Comparison of ENCODE assay signal across 8 cellular contexts in the genomic region with DNA sequence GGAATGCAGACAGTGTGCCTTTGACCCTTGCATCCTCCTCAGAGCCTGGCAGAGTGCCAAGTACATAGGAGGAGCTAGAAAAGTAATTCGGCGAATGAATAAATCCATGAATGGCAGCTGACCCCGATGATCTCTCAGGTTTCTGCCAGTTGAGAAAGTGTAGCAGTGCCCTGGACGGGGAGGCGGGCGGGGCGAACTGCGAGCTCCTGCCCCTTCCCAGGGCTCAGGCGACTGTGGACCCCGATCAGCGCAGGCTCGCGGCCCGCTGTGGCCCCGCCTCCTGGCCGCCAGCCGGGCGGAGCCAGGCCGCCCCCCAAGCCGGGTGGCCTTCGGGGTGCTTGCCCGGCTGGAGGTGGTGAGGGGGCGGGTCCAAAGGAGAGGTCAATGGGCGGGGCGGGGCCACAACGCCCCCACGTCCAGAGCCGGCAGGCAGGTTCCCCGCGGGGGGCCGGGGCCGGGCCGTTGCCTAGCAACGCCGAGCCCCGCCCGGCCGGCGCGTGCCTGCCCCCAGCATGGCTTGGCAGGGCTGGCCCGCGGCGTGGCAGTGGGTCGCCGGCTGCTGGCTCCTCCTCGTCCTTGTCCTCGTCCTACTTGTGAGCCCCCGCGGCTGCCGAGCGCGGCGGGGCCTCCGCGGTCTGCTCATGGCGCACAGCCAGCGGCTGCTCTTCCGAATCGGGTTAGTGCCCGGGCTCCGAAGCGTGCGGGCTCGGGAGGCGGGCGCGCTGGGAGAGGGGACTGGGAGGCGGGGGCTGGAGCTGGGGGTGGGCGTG. TPM values are rescaled to one million over a fixed set of nuclear protein-coding genes. Genes with fewer than 3 reads are reported as not detected.
A peak's percentile ranks its signal among the peaks of the same experiment; 100 is the strongest.
DNase-seq lines count a peak whose midpoint lies in the region; ATAC-seq, FAIRE-seq and TF ChIP-seq lines count a peak whose summit lies in the region.

No MANE protein-coding gene starts in this region.

- no peaks in the 10 kb centered on the region for H3K9me2 ChIP-seq in neural cell (ENCODE audit: insufficient read depth, low read length)

- FAIRE-seq in D721Med (lab: Jason Lieb, UNC) = no peak

- no peaks in the 10 kb centered on the region for H3K79me2 ChIP-seq in neural cell (replicated peaks; ENCODE audit: insufficient read depth, low read length)

- TF ChIP-seq CTCF in D721Med (IDR thresholded peaks at IDR 0.05; ENCODE audit: insufficient read depth, missing control alignments) (no peak), fibroblast of villous mesenchyme (IDR thresholded peaks at IDR 0.05; ENCODE audit: insufficient read depth, low read depth, low read length) (no peak), neural cell (IDR thresholded peaks at IDR 0.05; ENCODE audit: poor library complexity, severe bottlenecking) (no peak)

- no peak for TF ChIP-seq EP300 in neural cell (conservative IDR thresholded peaks at IDR 0.05; ENCODE audit: poor library complexity, severe bottlenecking)

- no peak for TF ChIP-seq RAD21 in neural cell (conservative IDR thresholded peaks at IDR 0.05)

- H3K4me1 ChIP-seq in HUES64 (ENCODE audit: insufficient read depth, low read length) (peaks cover 31% of the 10 kb centered on the region), subcutaneous abdominal adipose tissue (ENCODE audit: control insufficient read depth in 5 of 5, insufficient read depth in 5 of 5, low read length in 5 of 5) (peaks cover 8 to 54% (median 27%) of the 10 kb centered on the region in 5 donors)

- H3K27ac ChIP-seq in HUES64 (ENCODE audit: low read depth, low read length) = peak overlapping the region; percentile 59; the same call in 1 of the 2 replicates
- H3K27ac ChIP-seq in neural cell (ENCODE audit: low read length) = no peak overlapping the region
- H3K27ac ChIP-seq in subcutaneous abdominal adipose tissue (ENCODE audit: low read depth, low read length) = peak overlapping the region; percentile 60

- H3K4me3 ChIP-seq in HUES64 (ENCODE audit: low read length) (peak overlapping the region; percentile 78), fibroblast of villous mesenchyme (ENCODE audit: low read depth, low read length) (peak overlapping the region; percentile 82), neural cell (ENCODE audit: low read length) (peak overlapping the region; percentile 71), subcutaneous abdominal adipose tissue (ENCODE audit: low read depth in 1 of 5, low read length in 5 of 5) (peak overlapping the region; percentile 62 to 75 (median 69))

- H3K27me3 ChIP-seq in HUES64 (ENCODE audit: insufficient read depth, low read length) = no peaks in the 10 kb centered on the region
- H3K27me3 ChIP-seq in neural cell (ENCODE audit: insufficient read depth, low read depth, low read length) = no peaks in the 10 kb centered on the region
- H3K27me3 ChIP-seq in subcutaneous abdominal adipose tissue (ENCODE audit: control insufficient read depth in 5 of 5, insufficient read depth in 4 of 5, low read length in 5 of 5) = no peaks in the 10 kb centered on the region

- H3K4me2 ChIP-seq in neural cell (ENCODE audit: low read length) = no peak overlapping the region

- H2AFZ ChIP-seq in neural cell (ENCODE audit: low read depth, low read length) = no peak overlapping the region

- peak overlapping the region; percentile 64 for H3K9ac ChIP-seq in HUES64 (ENCODE audit: low read depth, low read length)
- peak overlapping the region; percentile 53 for H3K9ac ChIP-seq in neural cell (ENCODE audit: low read length)
- H3K9ac ChIP-seq in subcutaneous abdominal adipose tissue (ENCODE audit: low read length in 5 of 5) = peak overlapping the region in 4 of 5 donors; percentile 53 to 74 (median 70)

- H4K20me1 ChIP-seq in neural cell (ENCODE audit: insufficient read depth) = no peaks in the 10 kb centered on the region

- no peaks in the 10 kb centered on the region for H3K9me3 ChIP-seq in HUES64 (ENCODE audit: insufficient read depth, low read depth, low read length)
- no peaks in the 10 kb centered on the region for H3K9me3 ChIP-seq in neural cell (ENCODE audit: low read length)
- H3K9me3 ChIP-seq in subcutaneous abdominal adipose tissue (ENCODE audit: control insufficient read depth in 5 of 5, low read length in 5 of 5) = no peaks in the 10 kb centered on the region

- H3F3A ChIP-seq in neural cell (ENCODE audit: insufficient read depth, low read length, poor library complexity, severe bottlenecking) = no peaks in the 10 kb centered on the region

- DNase-seq in D721Med (ENCODE audit: insufficient read length, low spot score) (peak; percentile 86), fibroblast of villous mesenchyme (ENCODE audit: low read depth) (peak; percentile 98)
- DNase-seq in activated T-helper 9 cell treated with anti-CD3 and anti-CD28 coated beads, Interleukin-2, amount 50 U/mL, for 16 hours (ENCODE audit: low read depth) = peak; percentile 20

- H3K36me3 ChIP-seq in HUES64 (ENCODE audit: insufficient read depth, low read length) = no peaks in the 10 kb centered on the region
- H3K36me3 ChIP-seq in neural cell (ENCODE audit: insufficient read depth, low read length) = no peaks in the 10 kb centered on the region
- H3K36me3 ChIP-seq in subcutaneous abdominal adipose tissue (ENCODE audit: control insufficient read depth in 5 of 5, insufficient read depth in 5 of 5, low read length in 5 of 5) = no peaks in the 10 kb centered on the region

- WGBS in HUES64 = 1% methylated on average over 69 of the region's 69 CpGs

- ATAC-seq in GM21447 (IDR thresholded peaks at IDR 0.05; ENCODE audit: unreplicated experiment) = peak; percentile 50

TF ChIP-seq in PFSK-1, 5 proteins besides CTCF, POLR2A, EP300 and RAD21 (continues in another document):
- no peak for TF ChIP-seq SIN3A (IDR thresholded peaks at IDR 0.05; ENCODE audit: borderline replicate concordance, insufficient read depth, low read length)
- TF ChIP-seq TAF1 (IDR thresholded peaks at IDR 0.05; ENCODE audit: borderline replicate concordance, insufficient read depth, low read length) = no peak
- TF ChIP-seq POLR2AphosphoS5 (IDR thresholded peaks at IDR 0.05; ENCODE audit: low read depth, low read length) = peak; percentile 54; the same call in 1 of the 2 replicates

TF ChIP-seq in neural cell, 6 proteins besides CTCF, POLR2A, EP300 and RAD21:
- peak; percentile 73 for TF ChIP-seq MXI1 (conservative IDR thresholded peaks at IDR 0.05; ENCODE audit: poor library complexity, severe bottlenecking)
- no peak for TF ChIP-seq TAF1 (IDR thresholded peaks at IDR 0.05; ENCODE audit: low read depth)
- peak; percentile 17 for TF ChIP-seq SMC3 (conservative IDR thresholded peaks at IDR 0.05; ENCODE audit: poor library complexity)
TF ChIP-seq in neural cell: peak in this region for 2.

RNA-seq across cellular contexts. Expression of a gene that starts 30.6 kb away (rescaled TPM):
- 13.3 TPM for polyA plus RNA-seq in HUES64 (2013, experiment 1 of 2)
- polyA plus RNA-seq in HUES64 (2013, experiment 2 of 2) = 14.3 TPM
- polyA plus RNA-seq in PFSK-1 (2012; ENCODE audit: insufficient read length, low read depth) = 54.5 TPM
- total RNA-seq in fibroblast of villous mesenchyme = 123 and 136 TPM in 2 replicates
- polyA plus RNA-seq in neural cell = not detected in 2 replicates
- not detected in 2 replicates for polyA minus RNA-seq in neural cell

RNA-seq across cellular contexts. Expression of a gene that starts 33.7 kb away (rescaled TPM):
- polyA plus RNA-seq in HUES64 (2013, experiment 1 of 2) = not detected
- polyA plus RNA-seq in HUES64 (2013, experiment 2 of 2) = not detected
- not detected for polyA plus RNA-seq in PFSK-1 (2012; ENCODE audit: insufficient read length, low read depth)
- total RNA-seq in fibroblast of villous mesenchyme = 0.43 TPM in 1 of 2 replicates, not detected in the other
- polyA plus RNA-seq in neural cell = not detected in 2 replicates
- 1.2 TPM in 1 of 2 replicates, not detected in the other for polyA minus RNA-seq in neural cell

RNA-seq across cellular contexts. Expression of a gene that starts 52.6 kb away (rescaled TPM):
- polyA plus RNA-seq in HUES64 (2013, experiment 1 of 2) = 34.4 TPM
- 35.1 TPM for polyA plus RNA-seq in HUES64 (2013, experiment 2 of 2)
- polyA plus RNA-seq in PFSK-1 (2012; ENCODE audit: insufficient read length, low read depth) = 47.0 TPM
- total RNA-seq in fibroblast of villous mesenchyme = 26.1 and 26.8 TPM in 2 replicates
- polyA plus RNA-seq in neural cell = 52.1 and 59.7 TPM in 2 replicates
- 15.8 and 21.5 TPM in 2 replicates for polyA minus RNA-seq in neural cell

RNA-seq across cellular contexts. Expression of a gene that starts 53.0 kb away (rescaled TPM):
- 63.7 TPM for polyA plus RNA-seq in HUES64 (2013, experiment 1 of 2)
- 59.3 TPM for polyA plus RNA-seq in HUES64 (2013, experiment 2 of 2)
- polyA plus RNA-seq in PFSK-1 (2012; ENCODE audit: insufficient read length, low read depth) = 98.2 TPM
- 104 and 110 TPM in 2 replicates for total RNA-seq in fibroblast of villous mesenchyme
- polyA plus RNA-seq in neural cell = 249 and 337 TPM in 2 replicates
- polyA minus RNA-seq in neural cell = 89.3 and 106 TPM in 2 replicates

RNA-seq across cellular contexts. Expression of a gene that starts 59.1 kb away (rescaled TPM):
- polyA plus RNA-seq in HUES64 (2013, experiment 1 of 2) = not detected
- not detected for polyA plus RNA-seq in HUES64 (2013, experiment 2 of 2)
- polyA plus RNA-seq in PFSK-1 (2012; ENCODE audit: insufficient read length, low read depth) = 0.21 TPM
- total RNA-seq in fibroblast of villous mesenchyme = under 0.01 and 0.43 TPM in 2 replicates
- polyA plus RNA-seq in neural cell = 0.04 TPM in 1 of 2 replicates, not detected in the other
- 0.49 TPM in 1 of 2 replicates, not detected in the other for polyA minus RNA-seq in neural cell

Comparison
In these comparisons a context has a peak if more than half of its experiments do, and no peak if none do; other contexts are left out.
1. DNase-seq: peak in every context shown above with its lines; median percentile 98 in fibroblast of villous mesenchyme; 86 in D721Med; 20 in activated T-helper 9 cell treated with anti-CD3 and anti-CD28 coated beads, Interleukin-2, amount 50 U/mL, for 16 hours.